In the genomic region with DNA sequence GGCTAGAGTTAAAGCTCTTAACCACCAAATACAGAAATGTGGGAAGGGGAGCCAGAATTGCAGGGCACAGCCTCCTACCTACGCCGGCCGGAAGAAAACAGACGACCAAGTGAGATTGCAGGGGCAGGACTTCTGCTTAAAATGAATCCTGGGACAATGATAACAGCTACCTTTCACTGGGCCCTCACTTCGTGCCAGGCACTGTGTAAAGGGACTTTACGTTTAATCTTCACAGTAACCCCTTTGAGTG, we compare ENCODE assay signal across 8 cellular contexts. TPM values are rescaled to one million over a fixed set of nuclear protein-coding genes. Genes with fewer than 3 reads are reported as not detected.
DNase-seq lines count a peak whose midpoint lies in the region; ATAC-seq, FAIRE-seq and TF ChIP-seq lines count a peak whose summit lies in the region.
"Had no signal": no experiment of that assay in that cellular context is flagged by ENCODE, and none has a peak within 500 bp of the region (broad histone marks: within the 10 kb centered on the region; RNA-seq: fewer than 3 reads in every experiment).

GNAT2 (minus strand) TSS at position 212 of the 250 bp plus-strand sequence. CDS start 6,746 bp downstream, outside the sequence.

- H3K9me3 Mint-ChIP-seq in activated CD8-positive, alpha-beta T cell treated with anti-CD3 and anti-CD28 coated beads, Interleukin-2, amount 10 ng/mL, durations not matched to agents 7 days and 5 days (ENCODE audit: insufficient read depth): no peaks in the 10 kb centered on the region
- no peaks in the 10 kb centered on the region for H3K9me3 Mint-ChIP-seq in stimulated activated naive B cell treated with anti-CD40 and anti-IgM and Interleukin-4, amounts not matched to agents 10 μg/mL and 1 μg/mL and 100 μg/mL, for 72 hours

- H3K36me3 Mint-ChIP-seq in activated CD8-positive, alpha-beta T cell treated with anti-CD3 and anti-CD28 coated beads, Interleukin-2, amount 10 ng/mL, durations not matched to agents 7 days and 5 days (ENCODE audit: low read depth): peaks cover 10% of the 10 kb centered on the region
- H3K36me3 Mint-ChIP-seq in stimulated activated naive B cell treated with anti-CD40 and anti-IgM and Interleukin-4, amounts not matched to agents 10 μg/mL and 1 μg/mL and 100 μg/mL, for 72 hours: peaks cover 2 to 4% of the 10 kb centered on the region in 2 donors

- peak within 1 kb of the TSS; percentile 96 for H3K27ac Mint-ChIP-seq in activated CD8-positive, alpha-beta T cell treated with anti-CD3 and anti-CD28 coated beads, Interleukin-2, amount 10 ng/mL, durations not matched to agents 7 days and 5 days
- peak within 1 kb of the TSS; percentile 98 for H3K27ac Mint-ChIP-seq in stimulated activated naive B cell treated with anti-CD40 and anti-IgM and Interleukin-4, amounts not matched to agents 10 μg/mL and 1 μg/mL and 100 μg/mL, for 72 hours

- peaks cover 64% of the 10 kb centered on the region for H3K4me1 Mint-ChIP-seq in activated CD8-positive, alpha-beta T cell treated with anti-CD3 and anti-CD28 coated beads, Interleukin-2, amount 10 ng/mL, durations not matched to agents 7 days and 5 days (ENCODE audit: low read depth)
- peaks cover 51 to 81% of the 10 kb centered on the region in 2 donors for H3K4me1 Mint-ChIP-seq in stimulated activated naive B cell treated with anti-CD40 and anti-IgM and Interleukin-4, amounts not matched to agents 10 μg/mL and 1 μg/mL and 100 μg/mL, for 72 hours

- intact Hi-C loops in sciatic nerve (cut with DNase I): no loop called here

- peak within 1 kb of the TSS; percentile 95 for H3K4me3 Mint-ChIP-seq in activated CD8-positive, alpha-beta T cell treated with anti-CD3 and anti-CD28 coated beads, Interleukin-2, amount 10 ng/mL, durations not matched to agents 7 days and 5 days
- H3K4me3 Mint-ChIP-seq in stimulated activated naive B cell treated with anti-CD40 and anti-IgM and Interleukin-4, amounts not matched to agents 10 μg/mL and 1 μg/mL and 100 μg/mL, for 72 hours: peak within 1 kb of the TSS; percentile 97 to 99

- H3K4me3 ChIP-seq in HFF-Myc (replicated peaks; ENCODE audit: low read depth, low read length) (peak within 1 kb of the TSS; percentile 98), iPS-11a (ENCODE audit: low read depth, low read length) (peak within 1 kb of the TSS; percentile 70)

- TF ChIP-seq CTCF in HFF-Myc (IDR thresholded peaks at IDR 0.05; ENCODE audit: low read depth, low read length, missing control alignments): no peak

- FAIRE-seq in RCC 7860 (lab: Jason Lieb, UNC): no peak

- no peaks in the 10 kb centered on the region for H3K27me3 Mint-ChIP-seq in activated CD8-positive, alpha-beta T cell treated with anti-CD3 and anti-CD28 coated beads, Interleukin-2, amount 10 ng/mL, durations not matched to agents 7 days and 5 days (ENCODE audit: low read depth)
- no peaks in the 10 kb centered on the region for H3K27me3 Mint-ChIP-seq in stimulated activated naive B cell treated with anti-CD40 and anti-IgM and Interleukin-4, amounts not matched to agents 10 μg/mL and 1 μg/mL and 100 μg/mL, for 72 hours

- ATAC-seq in activated CD8-positive, alpha-beta T cell treated with anti-CD3 and anti-CD28 coated beads, Interleukin-2, amount 10 ng/mL, durations not matched to agents 7 days and 5 days: no peak
- ATAC-seq in stimulated activated naive B cell treated with anti-CD40 and anti-IgM and Interleukin-4, amounts not matched to agents 10 μg/mL and 1 μg/mL and 100 μg/mL, for 72 hours (replicated peaks): no peak
- no peak for ATAC-seq in sciatic nerve

- POLR2A ChIA-PET in activated CD8-positive, alpha-beta T cell treated with anti-CD3 and anti-CD28 coated beads, Interleukin-2, amount 10 ng/mL, durations not matched to agents 7 days and 5 days (lab: Charles Lee): interaction anchor here (1.2 to 3.9 kb wide), 4 partner anchors 20 to 365 kb away, joined by 4 to 52 read pairs (median 7); partner anchors contain the start of genes AHCYL1 and GNAI3

- CTCF ChIA-PET in activated CD8-positive, alpha-beta T cell treated with anti-CD3 and anti-CD28 coated beads, Interleukin-2, amount 10 ng/mL, durations not matched to agents 7 days and 5 days (lab: Charles Lee): interaction anchor here (0.5 to 5.1 kb wide), 9 partner anchors 11 to 365 kb away, joined by 3 to 34 read pairs (median 8); partner anchors contain the start of genes AHCYL1 and GNAI3

- DNase-seq in HFF-Myc (ENCODE audit: extremely low read depth, low read depth) (no peak), sciatic nerve (ENCODE audit: low spot score) (no peak), RCC 7860 (ENCODE audit: low spot score) (no peak), SW 1271 (lab: John Stamatoyannopoulos, UW) (no peak)
- no peak for DNase-seq in activated CD8-positive, alpha-beta T cell treated with anti-CD3 and anti-CD28 coated beads, Interleukin-2, amount 10 ng/mL, durations not matched to agents 7 days and 5 days
- no peak for DNase-seq in stimulated activated naive B cell treated with anti-CD40 and anti-IgM and Interleukin-4, amounts not matched to agents 10 μg/mL and 1 μg/mL and 100 μg/mL, for 72 hours

RNA-seq across cellular contexts. Expression of gene GNAT2, which starts in this region (rescaled TPM):
- not detected for total RNA-seq in activated CD8-positive, alpha-beta T cell treated with anti-CD3 and anti-CD28 coated beads, Interleukin-2, amount 10 ng/mL, durations not matched to agents 7 days and 5 days
- not detected for total RNA-seq in sciatic nerve
- total RNA-seq: LHCN-M2 had no signal
